In genomic region chr3:48663489-48664312, GRCh38 we compare ENCODE assay signal across 1 cellular context.
A peak's percentile ranks its signal among the peaks of the same experiment; 100 is the strongest.
TF ChIP-seq lines count a peak whose summit lies in the region.

No MANE protein-coding gene starts in this region.

TF ChIP-seq in GM12878, 131 proteins besides CTCF, POLR2A, EP300 and RAD21 (continues in another document):
- TF ChIP-seq E2F4 (IDR thresholded peaks at IDR 0.05; ENCODE audit: low read depth, low read length) (no peak), RELA (IDR thresholded peaks at IDR 0.05; ENCODE audit: borderline replicate concordance, partially characterized antibody) (no peak), CEBPZ (IDR thresholded peaks at IDR 0.05; ENCODE audit: low read depth, low read length) (no peak), JUND (IDR thresholded peaks at IDR 0.05; ENCODE audit: low read depth, low read length) (peak; percentile 50; the same call in 1 of the 2 replicates), CBFB (IDR thresholded peaks at IDR 0.05; ENCODE audit: low read depth) (peak; percentile 85; the same call in 1 of the 2 replicates), STAT3 (IDR thresholded peaks at IDR 0.05; ENCODE audit: low read depth, low read length) (no peak), NKRF (conservative IDR thresholded peaks at IDR 0.05) (peak; percentile 59), ATF7 (IDR thresholded peaks at IDR 0.05; ENCODE audit: low read depth) (peak; percentile 99), IKZF1 (conservative IDR thresholded peaks at IDR 0.05) (peak; percentile 73), REST (IDR thresholded peaks at IDR 0.05; ENCODE audit: low read depth, low read length) (peak; percentile 26; the same call in 1 of the 2 replicates), ELK1 (IDR thresholded peaks at IDR 0.05; ENCODE audit: low read depth, low read length) (0 out of 2 replicates have a peak, but pooled peaks have one; percentile 38), CHD1 (IDR thresholded peaks at IDR 0.05; ENCODE audit: low read depth, low read length) (peak; percentile 77; the same call in 1 of the 2 replicates), ZNF207 (IDR thresholded peaks at IDR 0.05; ENCODE audit: borderline replicate concordance) (peak; percentile 69; the same call in 1 of the 2 replicates), MXI1 (IDR thresholded peaks at IDR 0.05; ENCODE audit: low read depth, low read length) (peak; percentile 46; the same call in 1 of the 2 replicates), GATAD2B (conservative IDR thresholded peaks at IDR 0.05; ENCODE audit: low read depth) (peak; percentile 76), HSF1 (IDR thresholded peaks at IDR 0.05; ENCODE audit: low read depth, low read length) (no peak), NR2F1 (conservative IDR thresholded peaks at IDR 0.05) (peak; percentile 82), HDGF (IDR thresholded peaks at IDR 0.05) (no peak), PKNOX1 (IDR thresholded peaks at IDR 0.05) (peak; percentile 51; the same call in 1 of the 2 replicates), RBBP5 (conservative IDR thresholded peaks at IDR 0.05) (no peak), CEBPB (IDR thresholded peaks at IDR 0.05; ENCODE audit: borderline replicate concordance in 1 of 2, low read depth in 2 of 2, low read length in 2 of 2) (no peak), PML (IDR thresholded peaks at IDR 0.05; ENCODE audit: low read length) (no peak), NR2C2 (IDR thresholded peaks at IDR 0.05; ENCODE audit: borderline replicate concordance, control insufficient read depth, insufficient read length, low read depth) (no peak), FOXM1 (IDR thresholded peaks at IDR 0.05; ENCODE audit: low read depth, low read length) (no peak), IRF4 (IDR thresholded peaks at IDR 0.05; ENCODE audit: low read depth, low read length) (peak; percentile 6; the same call in 1 of the 2 replicates), IKZF2 (IDR thresholded peaks at IDR 0.05) (peak; percentile 40 to 60; a peak in 3 of 4 replicates), RUNX3 (IDR thresholded peaks at IDR 0.05; ENCODE audit: low read length) (peak; percentile 87), BRCA1 (IDR thresholded peaks at IDR 0.05; ENCODE audit: low read depth, low read length) (0 out of 2 replicates have a peak, but pooled peaks have one; percentile 37), ZNF217 (IDR thresholded peaks at IDR 0.05) (no peak), NFIC (IDR thresholded peaks at IDR 0.05; ENCODE audit: low read depth, low read length) (no peak), DPF2 (IDR thresholded peaks at IDR 0.05) (peak; percentile 64), BHLHE40 (IDR thresholded peaks at IDR 0.05; ENCODE audit: borderline replicate concordance in 1 of 2, low read depth in 2 of 2, low read length in 1 of 2) (peak; percentile 89 to 94), RFX5 (IDR thresholded peaks at IDR 0.05; ENCODE audit: low read depth, low read length) (peak; percentile 50), MYB (IDR thresholded peaks at IDR 0.05; ENCODE audit: borderline replicate concordance, low read depth, low read length) (no peak), LARP7 (IDR thresholded peaks at IDR 0.05) (peak; percentile 31; the same call in 1 of the 2 replicates), PRDM15 (CRISPR knock-in tag; IDR thresholded peaks at IDR 0.05) (no peak), CREM (IDR thresholded peaks at IDR 0.05; ENCODE audit: low read depth) (peak; percentile 73; the same call in 1 of the 2 replicates), TARDBP (IDR thresholded peaks at IDR 0.05; ENCODE audit: borderline replicate concordance) (0 out of 2 replicates have a peak, but pooled peaks have one; percentile 29), MLLT1 (IDR thresholded peaks at IDR 0.05) (0 out of 2 replicates have a peak, but pooled peaks have one; percentile 32), POLR2AphosphoS2 (IDR thresholded peaks at IDR 0.05; ENCODE audit: low read depth, low read length) (peak; percentile 98)
